Comparison of ENCODE assay signal across 25 cellular contexts in genomic region chr2:11683966-11684365, GRCh38. TPM values are rescaled to one million over a fixed set of nuclear protein-coding genes. Genes with fewer than 3 reads are reported as not detected.
"Had no signal": no experiment of that assay in that cellular context is flagged by ENCODE, and none has a peak within 500 bp of the region (broad histone marks: within the 10 kb centered on the region; RNA-seq: fewer than 3 reads in every experiment).

No MANE protein-coding gene starts in this region.

- ATAC-seq: activated naive CD4-positive, alpha-beta T cell treated with anti-CD3 and anti-CD28 coated beads, Interleukin-2, amount 50 U/mL, for 72 hours; activated naive CD8-positive, alpha-beta T cell treated with anti-CD3 and anti-CD28 coated beads, Interleukin-2, amount 50 U/mL, for 24 hours; activated T-cell treated with anti-CD3 and anti-CD28 coated beads, Interleukin-2, amount 50 U/mL, for 4 hours; T-cell had no signal

- H3K9me3 Mint-ChIP-seq: activated B cell treated with CpG ODN at 0.5 μM for 24 hours; activated CD4-positive, alpha-beta memory T cell treated with anti-CD3 and anti-CD28 coated beads for 36 hours; activated CD4-positive, alpha-beta T cell treated with anti-CD3 and anti-CD28 coated beads, Interleukin-2, amount 10 ng/mL, durations not matched to agents 24 days and 14 days; activated naive CD4-positive, alpha-beta T cell treated with anti-CD3 and anti-CD28 coated beads, Interleukin-2, amount 50 U/mL, for 72 hours; activated naive CD8-positive, alpha-beta T cell treated with anti-CD3 and anti-CD28 coated beads, Interleukin-2, amount 50 U/mL, for 24 hours; activated T-cell treated with anti-CD3 and anti-CD28 coated beads, Interleukin-2, amount 50 U/mL, for 4 hours; T-cell had no signal

- DNase-seq: activated B cell treated with CpG ODN at 0.5 μM for 24 hours; activated CD4-positive, alpha-beta memory T cell treated with anti-CD3 and anti-CD28 coated beads for 36 hours; activated CD4-positive, alpha-beta T cell treated with anti-CD3 and anti-CD28 coated beads for 1 hour; activated CD4-positive, alpha-beta T cell treated with anti-CD3 and anti-CD28 coated beads, Interleukin-2, amount 10 ng/mL, durations not matched to agents 24 days and 14 days; activated CD8-positive, alpha-beta memory T cell treated with anti-CD3 and anti-CD28 coated beads for 24 hours; activated naive CD4-positive, alpha-beta T cell treated with Interleukin-2 at 50 U/mL for 16 hours; activated naive CD8-positive, alpha-beta T cell treated with anti-CD3 and anti-CD28 coated beads, Interleukin-2, amount 50 U/mL, for 24 hours; activated T-cell treated with anti-CD3 and anti-CD28 coated beads, Interleukin-2, amount 50 U/mL, for 4 hours; amniotic stem cell; NCI-H1092; NCI-H1694 treated with DMSO at 0.1 percent for 48 hours; NCI-H2029 treated with DMSO at 0.1 percent for 48 hours; NCI-H345; NCI-H524; NCI-H748 treated with DMSO at 0.1 percent for 48 hours; T-cell; T-helper 2 cell; T1000 had no signal

- H3K27ac Mint-ChIP-seq: activated B cell treated with CpG ODN at 0.5 μM for 24 hours; activated CD4-positive, alpha-beta memory T cell treated with anti-CD3 and anti-CD28 coated beads for 36 hours; activated CD4-positive, alpha-beta T cell treated with anti-CD3 and anti-CD28 coated beads, Interleukin-2, amount 10 ng/mL, durations not matched to agents 24 days and 14 days; activated naive CD4-positive, alpha-beta T cell treated with anti-CD3 and anti-CD28 coated beads, Interleukin-2, amount 50 U/mL, for 72 hours; activated naive CD8-positive, alpha-beta T cell treated with anti-CD3 and anti-CD28 coated beads, Interleukin-2, amount 50 U/mL, for 24 hours; T-cell had no signal

- H3K4me2 ChIP-seq: KMS-11 had no signal

- H3K36me3 Mint-ChIP-seq: activated CD4-positive, alpha-beta memory T cell treated with anti-CD3 and anti-CD28 coated beads for 36 hours; activated naive CD4-positive, alpha-beta T cell treated with anti-CD3 and anti-CD28 coated beads, Interleukin-2, amount 50 U/mL, for 72 hours; brain; T-cell had no signal

- H3K4me3 Mint-ChIP-seq: activated B cell treated with CpG ODN at 0.5 μM for 24 hours; activated CD4-positive, alpha-beta memory T cell treated with anti-CD3 and anti-CD28 coated beads for 36 hours; activated CD4-positive, alpha-beta T cell treated with anti-CD3 and anti-CD28 coated beads, Interleukin-2, amount 10 ng/mL, durations not matched to agents 24 days and 14 days; activated naive CD8-positive, alpha-beta T cell treated with anti-CD3 and anti-CD28 coated beads, Interleukin-2, amount 50 U/mL, for 24 hours; activated T-cell treated with anti-CD3 and anti-CD28 coated beads, Interleukin-2, amount 50 U/mL, for 4 hours; brain; T-cell had no signal

- H3K4me3 ChIP-seq: SK-N-MC had no signal

- H3K9ac ChIP-seq: KMS-11 had no signal

- H3K27ac ChIP-seq: KMS-11, SK-N-MC had no signal

RNA-seq across cellular contexts. Expression of gene NTSR2, which starts 14.0 kb away (rescaled TPM):
- total RNA-seq: activated B cell treated with CpG ODN at 0.5 μM for 24 hours; activated CD4-positive, alpha-beta memory T cell treated with anti-CD3 and anti-CD28 coated beads for 36 hours; activated CD4-positive, alpha-beta T cell treated with anti-CD3 and anti-CD28 coated beads, Interleukin-2, amount 10 ng/mL, durations not matched to agents 24 days and 14 days; activated naive CD4-positive, alpha-beta T cell treated with anti-CD3 and anti-CD28 coated beads, Interleukin-2, amount 50 U/mL, for 72 hours; activated T-cell treated with anti-CD3 and anti-CD28 coated beads, Interleukin-2, amount 50 U/mL, for 4 hours; astrocyte; MCF 10A; OCI-LY7; T-cell had no signal
